ENCODE assay signal across 1 cellular context in the genomic region with DNA sequence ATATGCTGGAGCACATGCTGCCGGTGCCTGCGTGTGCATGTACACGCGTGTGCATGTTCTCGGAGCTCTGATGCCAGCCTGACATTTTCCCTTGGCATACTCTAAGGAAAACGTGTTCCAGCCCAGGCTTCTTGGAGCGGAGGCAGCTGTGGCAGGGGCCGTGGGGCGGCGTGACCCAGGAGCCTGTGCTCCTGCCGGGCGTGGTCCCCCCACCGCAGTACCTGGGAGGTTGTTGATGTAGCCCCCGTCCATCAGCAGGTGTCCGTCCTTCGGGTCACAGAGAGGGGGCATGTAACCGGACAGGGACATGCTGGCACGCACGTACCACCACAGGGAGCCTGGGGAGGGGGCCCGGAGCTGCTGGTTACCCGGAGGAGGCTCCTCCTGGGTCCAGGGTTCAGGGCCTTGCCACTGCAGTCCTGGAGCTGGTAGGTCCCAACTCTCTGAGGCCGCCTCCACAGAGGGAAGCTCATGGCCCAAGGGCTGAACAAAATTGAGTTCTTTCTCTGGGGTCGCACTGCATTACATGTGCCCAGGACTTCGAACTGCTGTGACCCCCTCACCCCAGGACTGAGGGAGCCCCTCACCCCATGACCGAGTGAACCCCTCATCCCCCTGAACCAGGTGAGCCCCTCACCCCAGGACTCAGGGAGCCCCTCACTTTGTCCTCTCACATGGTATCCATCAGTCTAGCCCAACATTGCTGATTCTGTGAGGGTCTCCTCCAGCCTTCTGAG.
TF ChIP-seq lines count a peak whose summit lies in the region.

No MANE protein-coding gene starts in this region.

TF ChIP-seq in HepG2, 621 proteins besides CTCF, POLR2A, EP300 and RAD21 (continued from another document and continues in another):
- TF ChIP-seq, protein P1, sequence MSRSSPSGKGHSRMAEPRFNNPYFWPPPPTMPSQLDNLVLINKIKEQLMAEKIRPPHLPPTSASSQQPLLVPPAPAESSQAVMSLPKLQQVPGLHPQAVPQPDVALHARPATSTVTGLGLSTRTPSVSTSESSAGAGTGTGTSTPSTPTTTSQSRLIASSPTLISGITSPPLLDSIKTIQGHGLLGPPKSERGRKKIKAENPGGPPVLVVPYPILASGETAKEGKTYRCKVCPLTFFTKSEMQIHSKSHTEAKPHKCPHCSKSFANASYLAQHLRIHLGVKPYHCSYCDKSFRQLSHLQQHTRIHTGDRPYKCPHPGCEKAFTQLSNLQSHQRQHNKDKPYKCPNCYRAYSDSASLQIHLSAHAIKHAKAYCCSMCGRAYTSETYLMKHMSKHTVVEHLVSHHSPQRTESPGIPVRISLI (CRISPR knock-in tag; IDR thresholded peaks at IDR 0.05; ENCODE audit: borderline replicate concordance), result 0 out of 2 replicates have a peak, but pooled peaks have one; percentile 40
- TF ChIP-seq, protein P2, sequence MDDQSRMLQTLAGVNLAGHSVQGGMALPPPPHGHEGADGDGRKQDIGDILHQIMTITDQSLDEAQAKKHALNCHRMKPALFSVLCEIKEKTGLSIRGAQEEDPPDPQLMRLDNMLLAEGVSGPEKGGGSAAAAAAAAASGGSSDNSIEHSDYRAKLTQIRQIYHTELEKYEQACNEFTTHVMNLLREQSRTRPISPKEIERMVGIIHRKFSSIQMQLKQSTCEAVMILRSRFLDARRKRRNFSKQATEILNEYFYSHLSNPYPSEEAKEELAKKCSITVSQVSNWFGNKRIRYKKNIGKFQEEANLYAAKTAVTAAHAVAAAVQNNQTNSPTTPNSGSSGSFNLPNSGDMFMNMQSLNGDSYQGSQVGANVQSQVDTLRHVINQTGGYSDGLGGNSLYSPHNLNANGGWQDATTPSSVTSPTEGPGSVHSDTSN (CRISPR knock-in tag; IDR thresholded peaks at IDR 0.05; ENCODE audit: borderline replicate concordance), result no peak
- TF ChIP-seq HDAC1 (CRISPR knock-in tag; IDR thresholded peaks at IDR 0.05) (peak; percentile 92), ZNF788 (CRISPR knock-in tag; IDR thresholded peaks at IDR 0.05; ENCODE audit: borderline replicate concordance) (peak; percentile 74; the same call in 1 of the 2 replicates), NRL (CRISPR knock-in tag; IDR thresholded peaks at IDR 0.05; ENCODE audit: borderline replicate concordance) (0 out of 2 replicates have a peak, but pooled peaks have one; percentile 25), ZFY (CRISPR knock-in tag; IDR thresholded peaks at IDR 0.05) (peak; percentile 59; the same call in 1 of the 2 replicates), ZNF468 (CRISPR knock-in tag; IDR thresholded peaks at IDR 0.05) (no peak), ZNF343 (CRISPR knock-in tag; IDR thresholded peaks at IDR 0.05) (peak; percentile 37; the same call in 1 of the 2 replicates), FLYWCH1 (CRISPR knock-in tag; IDR thresholded peaks at IDR 0.05) (no peak), ZNF264 (CRISPR knock-in tag; IDR thresholded peaks at IDR 0.05) (peak; percentile 75; the same call in 1 of the 2 replicates), ZBTB1 (CRISPR knock-in tag; IDR thresholded peaks at IDR 0.05; ENCODE audit: borderline replicate concordance) (0 out of 2 replicates have a peak, but pooled peaks have one; percentile 64), ATF1 (CRISPR knock-in tag; IDR thresholded peaks at IDR 0.05) (0 out of 2 replicates have a peak, but pooled peaks have one; percentile 42), ZNF619 (CRISPR knock-in tag; IDR thresholded peaks at IDR 0.05) (peak; percentile 66; the same call in 1 of the 2 replicates), FOXO1 (CRISPR knock-in tag; IDR thresholded peaks at IDR 0.05) (peak; percentile 54; the same call in 1 of the 2 replicates), NAIF1 (CRISPR knock-in tag; IDR thresholded peaks at IDR 0.05; ENCODE audit: borderline replicate concordance) (no peak), ZNF430 (CRISPR knock-in tag; IDR thresholded peaks at IDR 0.05) (peak; percentile 95), MXD4 (CRISPR knock-in tag; IDR thresholded peaks at IDR 0.05) (0 out of 2 replicates have a peak, but pooled peaks have one; percentile 33), ARHGAP35 (CRISPR knock-in tag; IDR thresholded peaks at IDR 0.05; ENCODE audit: borderline replicate concordance) (peak; percentile 51; the same call in 1 of the 2 replicates)
- TF ChIP-seq, protein P3, sequence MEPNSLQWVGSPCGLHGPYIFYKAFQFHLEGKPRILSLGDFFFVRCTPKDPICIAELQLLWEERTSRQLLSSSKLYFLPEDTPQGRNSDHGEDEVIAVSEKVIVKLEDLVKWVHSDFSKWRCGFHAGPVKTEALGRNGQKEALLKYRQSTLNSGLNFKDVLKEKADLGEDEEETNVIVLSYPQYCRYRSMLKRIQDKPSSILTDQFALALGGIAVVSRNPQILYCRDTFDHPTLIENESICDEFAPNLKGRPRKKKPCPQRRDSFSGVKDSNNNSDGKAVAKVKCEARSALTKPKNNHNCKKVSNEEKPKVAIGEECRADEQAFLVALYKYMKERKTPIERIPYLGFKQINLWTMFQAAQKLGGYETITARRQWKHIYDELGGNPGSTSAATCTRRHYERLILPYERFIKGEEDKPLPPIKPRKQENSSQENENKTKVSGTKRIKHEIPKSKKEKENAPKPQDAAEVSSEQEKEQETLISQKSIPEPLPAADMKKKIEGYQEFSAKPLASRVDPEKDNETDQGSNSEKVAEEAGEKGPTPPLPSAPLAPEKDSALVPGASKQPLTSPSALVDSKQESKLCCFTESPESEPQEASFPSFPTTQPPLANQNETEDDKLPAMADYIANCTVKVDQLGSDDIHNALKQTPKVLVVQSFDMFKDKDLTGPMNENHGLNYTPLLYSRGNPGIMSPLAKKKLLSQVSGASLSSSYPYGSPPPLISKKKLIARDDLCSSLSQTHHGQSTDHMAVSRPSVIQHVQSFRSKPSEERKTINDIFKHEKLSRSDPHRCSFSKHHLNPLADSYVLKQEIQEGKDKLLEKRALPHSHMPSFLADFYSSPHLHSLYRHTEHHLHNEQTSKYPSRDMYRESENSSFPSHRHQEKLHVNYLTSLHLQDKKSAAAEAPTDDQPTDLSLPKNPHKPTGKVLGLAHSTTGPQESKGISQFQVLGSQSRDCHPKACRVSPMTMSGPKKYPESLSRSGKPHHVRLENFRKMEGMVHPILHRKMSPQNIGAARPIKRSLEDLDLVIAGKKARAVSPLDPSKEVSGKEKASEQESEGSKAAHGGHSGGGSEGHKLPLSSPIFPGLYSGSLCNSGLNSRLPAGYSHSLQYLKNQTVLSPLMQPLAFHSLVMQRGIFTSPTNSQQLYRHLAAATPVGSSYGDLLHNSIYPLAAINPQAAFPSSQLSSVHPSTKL (CRISPR knock-in tag; IDR thresholded peaks at IDR 0.05), result peak; percentile 71; the same call in 1 of the 2 replicates
- TF ChIP-seq, protein P4, sequence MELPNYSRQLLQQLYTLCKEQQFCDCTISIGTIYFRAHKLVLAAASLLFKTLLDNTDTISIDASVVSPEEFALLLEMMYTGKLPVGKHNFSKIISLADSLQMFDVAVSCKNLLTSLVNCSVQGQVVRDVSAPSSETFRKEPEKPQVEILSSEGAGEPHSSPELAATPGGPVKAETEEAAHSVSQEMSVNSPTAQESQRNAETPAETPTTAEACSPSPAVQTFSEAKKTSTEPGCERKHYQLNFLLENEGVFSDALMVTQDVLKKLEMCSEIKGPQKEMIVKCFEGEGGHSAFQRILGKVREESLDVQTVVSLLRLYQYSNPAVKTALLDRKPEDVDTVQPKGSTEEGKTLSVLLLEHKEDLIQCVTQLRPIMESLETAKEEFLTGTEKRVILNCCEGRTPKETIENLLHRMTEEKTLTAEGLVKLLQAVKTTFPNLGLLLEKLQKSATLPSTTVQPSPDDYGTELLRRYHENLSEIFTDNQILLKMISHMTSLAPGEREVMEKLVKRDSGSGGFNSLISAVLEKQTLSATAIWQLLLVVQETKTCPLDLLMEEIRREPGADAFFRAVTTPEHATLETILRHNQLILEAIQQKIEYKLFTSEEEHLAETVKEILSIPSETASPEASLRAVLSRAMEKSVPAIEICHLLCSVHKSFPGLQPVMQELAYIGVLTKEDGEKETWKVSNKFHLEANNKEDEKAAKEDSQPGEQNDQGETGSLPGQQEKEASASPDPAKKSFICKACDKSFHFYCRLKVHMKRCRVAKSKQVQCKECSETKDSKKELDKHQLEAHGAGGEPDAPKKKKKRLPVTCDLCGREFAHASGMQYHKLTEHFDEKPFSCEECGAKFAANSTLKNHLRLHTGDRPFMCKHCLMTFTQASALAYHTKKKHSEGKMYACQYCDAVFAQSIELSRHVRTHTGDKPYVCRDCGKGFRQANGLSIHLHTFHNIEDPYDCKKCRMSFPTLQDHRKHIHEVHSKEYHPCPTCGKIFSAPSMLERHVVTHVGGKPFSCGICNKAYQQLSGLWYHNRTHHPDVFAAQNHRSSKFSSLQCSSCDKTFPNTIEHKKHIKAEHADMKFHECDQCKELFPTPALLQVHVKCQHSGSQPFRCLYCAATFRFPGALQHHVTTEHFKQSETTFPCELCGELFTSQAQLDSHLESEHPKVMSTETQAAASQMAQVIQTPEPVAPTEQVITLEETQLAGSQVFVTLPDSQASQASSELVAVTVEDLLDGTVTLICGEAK (IDR thresholded peaks at IDR 0.05), result no peak
- TF ChIP-seq, protein P4 (CRISPR knock-in tag; IDR thresholded peaks at IDR 0.05), result peak; percentile 20; the same call in 1 of the 2 replicates
- TF ChIP-seq, protein P5, sequence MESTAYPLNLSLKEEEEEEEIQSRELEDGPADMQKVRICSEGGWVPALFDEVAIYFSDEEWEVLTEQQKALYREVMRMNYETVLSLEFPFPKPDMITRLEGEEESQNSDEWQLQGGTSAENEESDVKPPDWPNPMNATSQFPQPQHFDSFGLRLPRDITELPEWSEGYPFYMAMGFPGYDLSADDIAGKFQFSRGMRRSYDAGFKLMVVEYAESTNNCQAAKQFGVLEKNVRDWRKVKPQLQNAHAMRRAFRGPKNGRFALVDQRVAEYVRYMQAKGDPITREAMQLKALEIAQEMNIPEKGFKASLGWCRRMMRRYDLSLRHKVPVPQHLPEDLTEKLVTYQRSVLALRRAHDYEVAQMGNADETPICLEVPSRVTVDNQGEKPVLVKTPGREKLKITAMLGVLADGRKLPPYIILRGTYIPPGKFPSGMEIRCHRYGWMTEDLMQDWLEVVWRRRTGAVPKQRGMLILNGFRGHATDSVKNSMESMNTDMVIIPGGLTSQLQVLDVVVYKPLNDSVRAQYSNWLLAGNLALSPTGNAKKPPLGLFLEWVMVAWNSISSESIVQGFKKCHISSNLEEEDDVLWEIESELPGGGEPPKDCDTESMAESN (CRISPR knock-in tag; conservative IDR thresholded peaks at IDR 0.05), result no peak
- TF ChIP-seq, protein P6, sequence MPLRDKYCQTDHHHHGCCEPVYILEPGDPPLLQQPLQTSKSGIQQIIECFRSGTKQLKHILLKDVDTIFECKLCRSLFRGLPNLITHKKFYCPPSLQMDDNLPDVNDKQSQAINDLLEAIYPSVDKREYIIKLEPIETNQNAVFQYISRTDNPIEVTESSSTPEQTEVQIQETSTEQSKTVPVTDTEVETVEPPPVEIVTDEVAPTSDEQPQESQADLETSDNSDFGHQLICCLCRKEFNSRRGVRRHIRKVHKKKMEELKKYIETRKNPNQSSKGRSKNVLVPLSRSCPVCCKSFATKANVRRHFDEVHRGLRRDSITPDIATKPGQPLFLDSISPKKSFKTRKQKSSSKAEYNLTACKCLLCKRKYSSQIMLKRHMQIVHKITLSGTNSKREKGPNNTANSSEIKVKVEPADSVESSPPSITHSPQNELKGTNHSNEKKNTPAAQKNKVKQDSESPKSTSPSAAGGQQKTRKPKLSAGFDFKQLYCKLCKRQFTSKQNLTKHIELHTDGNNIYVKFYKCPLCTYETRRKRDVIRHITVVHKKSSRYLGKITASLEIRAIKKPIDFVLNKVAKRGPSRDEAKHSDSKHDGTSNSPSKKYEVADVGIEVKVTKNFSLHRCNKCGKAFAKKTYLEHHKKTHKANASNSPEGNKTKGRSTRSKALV (CRISPR knock-in tag; IDR thresholded peaks at IDR 0.05), result 0 out of 2 replicates have a peak, but pooled peaks have one; percentile 24
